In genomic region chr6:11750682-11751081, GRCh38 we compare ENCODE assay signal across 1 cellular context.
TF ChIP-seq lines count a peak whose summit lies in the region.

No MANE protein-coding gene starts in this region.

TF ChIP-seq in HEK293, 187 proteins besides CTCF, POLR2A, EP300 and RAD21 (continued from another document):
- peak; percentile 88 for TF ChIP-seq PRDM6 (tag by site-specific recombination; IDR thresholded peaks at IDR 0.05)
- no peak for TF ChIP-seq ZNF785 (tag by site-specific recombination; IDR thresholded peaks at IDR 0.05)
- TF ChIP-seq SP2 (tag by site-specific recombination; IDR thresholded peaks at IDR 0.05) = no peak
- TF ChIP-seq ZNF112 (tag by site-specific recombination; IDR thresholded peaks at IDR 0.05) = no peak
- TF ChIP-seq RBAK (tag by site-specific recombination; IDR thresholded peaks at IDR 0.05) = no peak
- TF ChIP-seq WT1 (tag by site-specific recombination; IDR thresholded peaks at IDR 0.05) = peak; percentile 92
- TF ChIP-seq TRIM28 (IDR thresholded peaks at IDR 0.05; ENCODE audit: borderline replicate concordance, low read length) = no peak
- TF ChIP-seq GLI4 (tag by site-specific recombination; IDR thresholded peaks at IDR 0.05) = no peak
- TF ChIP-seq, protein P1, sequence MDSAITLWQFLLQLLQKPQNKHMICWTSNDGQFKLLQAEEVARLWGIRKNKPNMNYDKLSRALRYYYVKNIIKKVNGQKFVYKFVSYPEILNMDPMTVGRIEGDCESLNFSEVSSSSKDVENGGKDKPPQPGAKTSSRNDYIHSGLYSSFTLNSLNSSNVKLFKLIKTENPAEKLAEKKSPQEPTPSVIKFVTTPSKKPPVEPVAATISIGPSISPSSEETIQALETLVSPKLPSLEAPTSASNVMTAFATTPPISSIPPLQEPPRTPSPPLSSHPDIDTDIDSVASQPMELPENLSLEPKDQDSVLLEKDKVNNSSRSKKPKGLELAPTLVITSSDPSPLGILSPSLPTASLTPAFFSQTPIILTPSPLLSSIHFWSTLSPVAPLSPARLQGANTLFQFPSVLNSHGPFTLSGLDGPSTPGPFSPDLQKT (IDR thresholded peaks at IDR 0.05; ENCODE audit: borderline replicate concordance, low read depth, low read length) = no peak
- TF ChIP-seq ZNF510 (tag by site-specific recombination; IDR thresholded peaks at IDR 0.05; ENCODE audit: insufficient replicate concordance) = no peak
- no peak for TF ChIP-seq ZNF404 (tag by site-specific recombination; IDR thresholded peaks at IDR 0.05)
- no peak for TF ChIP-seq ZNF585B (tag by site-specific recombination; IDR thresholded peaks at IDR 0.05)
- TF ChIP-seq ZNF843 (tag by site-specific recombination; IDR thresholded peaks at IDR 0.05) = peak; percentile 90
- no peak for TF ChIP-seq ZNF768 (tag by site-specific recombination; IDR thresholded peaks at IDR 0.05)
- TF ChIP-seq ZBTB48 (tag by site-specific recombination; IDR thresholded peaks at IDR 0.05) = no peak
- TF ChIP-seq INSM2 (tag by site-specific recombination; IDR thresholded peaks at IDR 0.05) = no peak
- no peak for TF ChIP-seq ZNF16 (tag by site-specific recombination; IDR thresholded peaks at IDR 0.05; ENCODE audit: low read depth)
- TF ChIP-seq OVOL3 (tag by site-specific recombination; IDR thresholded peaks at IDR 0.05) = no peak
- 0 out of 2 replicates have a peak, but pooled peaks have one; percentile 16 for TF ChIP-seq ZNF335 (tag by site-specific recombination; conservative IDR thresholded peaks at IDR 0.05)
- TF ChIP-seq ZNF394 (tag by site-specific recombination; IDR thresholded peaks at IDR 0.05; ENCODE audit: borderline replicate concordance) = no peak
- TF ChIP-seq KLF8 (tag by site-specific recombination; IDR thresholded peaks at IDR 0.05) = no peak
- TF ChIP-seq ZBTB44 (tag by site-specific recombination; IDR thresholded peaks at IDR 0.05) = peak; percentile 71
- TF ChIP-seq ZNF776 (tag by site-specific recombination; IDR thresholded peaks at IDR 0.05; ENCODE audit: borderline replicate concordance) = no peak
- TF ChIP-seq GFI1B (tag by site-specific recombination; IDR thresholded peaks at IDR 0.05) = 0 out of 2 replicates have a peak, but pooled peaks have one; percentile 46
- peak; percentile 40; the same call in 1 of the 2 replicates for TF ChIP-seq TCF7L2 (IDR thresholded peaks at IDR 0.05; ENCODE audit: borderline replicate concordance, low read depth, low read length)
- TF ChIP-seq, protein P2, sequence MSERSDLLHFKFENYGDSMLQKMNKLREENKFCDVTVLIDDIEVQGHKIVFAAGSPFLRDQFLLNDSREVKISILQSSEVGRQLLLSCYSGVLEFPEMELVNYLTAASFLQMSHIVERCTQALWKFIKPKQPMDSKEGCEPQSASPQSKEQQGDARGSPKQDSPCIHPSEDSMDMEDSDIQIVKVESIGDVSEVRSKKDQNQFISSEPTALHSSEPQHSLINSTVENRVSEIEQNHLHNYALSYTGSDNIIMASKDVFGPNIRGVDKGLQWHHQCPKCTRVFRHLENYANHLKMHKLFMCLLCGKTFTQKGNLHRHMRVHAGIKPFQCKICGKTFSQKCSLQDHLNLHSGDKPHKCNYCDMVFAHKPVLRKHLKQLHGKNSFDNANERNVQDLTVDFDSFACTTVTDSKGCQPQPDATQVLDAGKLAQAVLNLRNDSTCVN (tag by site-specific recombination; optimal IDR thresholded peaks at IDR 0.05) = no peak
- TF ChIP-seq, protein P3, sequence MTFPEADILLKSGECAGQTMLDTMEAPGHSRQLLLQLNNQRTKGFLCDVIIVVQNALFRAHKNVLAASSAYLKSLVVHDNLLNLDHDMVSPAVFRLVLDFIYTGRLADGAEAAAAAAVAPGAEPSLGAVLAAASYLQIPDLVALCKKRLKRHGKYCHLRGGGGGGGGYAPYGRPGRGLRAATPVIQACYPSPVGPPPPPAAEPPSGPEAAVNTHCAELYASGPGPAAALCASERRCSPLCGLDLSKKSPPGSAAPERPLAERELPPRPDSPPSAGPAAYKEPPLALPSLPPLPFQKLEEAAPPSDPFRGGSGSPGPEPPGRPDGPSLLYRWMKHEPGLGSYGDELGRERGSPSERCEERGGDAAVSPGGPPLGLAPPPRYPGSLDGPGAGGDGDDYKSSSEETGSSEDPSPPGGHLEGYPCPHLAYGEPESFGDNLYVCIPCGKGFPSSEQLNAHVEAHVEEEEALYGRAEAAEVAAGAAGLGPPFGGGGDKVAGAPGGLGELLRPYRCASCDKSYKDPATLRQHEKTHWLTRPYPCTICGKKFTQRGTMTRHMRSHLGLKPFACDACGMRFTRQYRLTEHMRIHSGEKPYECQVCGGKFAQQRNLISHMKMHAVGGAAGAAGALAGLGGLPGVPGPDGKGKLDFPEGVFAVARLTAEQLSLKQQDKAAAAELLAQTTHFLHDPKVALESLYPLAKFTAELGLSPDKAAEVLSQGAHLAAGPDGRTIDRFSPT (tag by site-specific recombination; IDR thresholded peaks at IDR 0.05) = no peak
- no peak for TF ChIP-seq MYNN (tag by site-specific recombination; IDR thresholded peaks at IDR 0.05; ENCODE audit: borderline replicate concordance)
- no peak for TF ChIP-seq ZNF121 (tag by site-specific recombination; IDR thresholded peaks at IDR 0.05)
- no peak for TF ChIP-seq BCL11B (tag by site-specific recombination; IDR thresholded peaks at IDR 0.05; ENCODE audit: low read depth)
- TF ChIP-seq MZF1 (tag by site-specific recombination; IDR thresholded peaks at IDR 0.05; ENCODE audit: borderline replicate concordance) = 0 out of 2 replicates have a peak, but pooled peaks have one; percentile 51
TF ChIP-seq in HEK293: peak in this region for 15.
